ENCODE assay signal across 16 cellular contexts in the genomic region with DNA sequence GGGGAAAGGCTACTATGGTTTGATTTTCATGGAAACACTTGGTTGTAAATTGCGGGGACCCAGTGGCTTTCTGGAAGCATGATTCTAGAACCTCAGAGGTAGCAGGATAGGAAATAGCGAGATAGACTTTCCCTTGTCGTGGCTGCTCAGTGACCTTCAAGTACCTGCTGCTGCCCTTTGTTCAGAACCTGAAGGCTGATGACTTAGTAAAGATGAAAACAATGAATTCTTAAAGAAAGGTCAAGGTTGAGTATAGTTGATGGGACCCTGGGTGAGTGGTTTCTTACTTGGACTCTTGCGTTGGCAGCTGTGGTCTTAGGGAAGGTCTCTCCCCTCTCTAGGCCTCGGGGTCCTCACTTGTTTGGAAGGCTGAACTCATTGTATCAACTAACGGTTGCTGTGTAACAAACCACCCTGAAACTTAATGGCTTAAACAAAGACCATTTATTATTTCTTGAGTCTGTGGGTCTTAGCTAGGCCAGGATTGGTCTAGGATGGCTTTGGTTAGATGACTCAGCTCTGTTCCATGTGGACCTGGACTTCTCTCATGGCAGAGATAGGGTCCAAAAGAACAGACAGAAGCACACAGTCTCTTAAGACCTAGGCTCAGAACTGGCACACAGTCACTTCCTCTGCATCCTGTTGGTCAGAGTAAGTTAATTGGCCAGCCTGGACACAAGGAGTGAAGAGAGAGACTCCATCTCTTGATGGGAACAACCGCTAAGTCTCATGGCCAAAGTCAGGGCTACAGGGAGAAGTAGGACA.
DNase-seq lines count a peak whose midpoint lies in the region; ATAC-seq and TF ChIP-seq lines count a peak whose summit lies in the region.
"Had no signal": no experiment of that assay in that cellular context is flagged by ENCODE, and none has a peak within 500 bp of the region (broad histone marks: within the 10 kb centered on the region; RNA-seq: fewer than 3 reads in every experiment).

No MANE protein-coding gene starts in this region.

- peaks cover 72% of the 10 kb centered on the region for H3K4me1 Mint-ChIP-seq in activated naive CD4-positive, alpha-beta T cell treated with anti-CD3 and anti-CD28 coated beads for 36 hours (ENCODE audit: low read depth)
- peaks cover 46% of the 10 kb centered on the region for H3K4me1 Mint-ChIP-seq in activated naive CD4-positive, alpha-beta T cell treated with anti-CD3 and anti-CD28 coated beads, Interleukin-2, amount 10 ng/mL, durations not matched to agents 7 days and 5 days
- H3K4me1 Mint-ChIP-seq in WTC11 = peaks cover 57% of the 10 kb centered on the region
- peaks cover 24% of the 10 kb centered on the region for H3K4me1 Mint-ChIP-seq in activated T-helper 1 cell treated with anti-CD3 and anti-CD28 coated beads, Interleukin-12 subunit alpha, Interleukin-12 subunit beta, Interleukin-2, Interleukin-4 antibody, amounts not matched to agents 30 ng/mL and 10 ng/mL and 1 ng/mL, durations not matched to agents 14 hours and 24 hours and 36 hours (ENCODE audit: low read depth)

- peak overlapping the region; percentile 66 for H3K27ac Mint-ChIP-seq in activated naive CD4-positive, alpha-beta T cell treated with anti-CD3 and anti-CD28 coated beads for 36 hours
- no peak overlapping the region for H3K27ac Mint-ChIP-seq in activated naive CD4-positive, alpha-beta T cell treated with anti-CD3 and anti-CD28 coated beads, Interleukin-2, amount 10 ng/mL, durations not matched to agents 7 days and 5 days
- H3K27ac Mint-ChIP-seq in WTC11 = peak overlapping the region; percentile 35; the same call in 1 of the 2 replicates
- no peak overlapping the region for H3K27ac Mint-ChIP-seq in activated T-helper 1 cell treated with anti-CD3 and anti-CD28 coated beads, Interleukin-12 subunit alpha, Interleukin-12 subunit beta, Interleukin-2, Interleukin-4 antibody, amounts not matched to agents 30 ng/mL and 10 ng/mL and 1 ng/mL, durations not matched to agents 14 hours and 24 hours and 36 hours

- no peak overlapping the region for H3K4me3 ChIP-seq in fibroblast of mammary gland (ENCODE audit: control insufficient read depth, low read depth, low read length)
- H3K4me3 ChIP-seq: coronary artery, left lung, mucosa of descending colon had no signal

- H3K27me3 Mint-ChIP-seq in activated naive CD4-positive, alpha-beta T cell treated with anti-CD3 and anti-CD28 coated beads for 36 hours (ENCODE audit: low read depth) = no peaks in the 10 kb centered on the region
- peaks cover 3% of the 10 kb centered on the region for H3K27me3 Mint-ChIP-seq in activated naive CD4-positive, alpha-beta T cell treated with anti-CD3 and anti-CD28 coated beads, Interleukin-2, amount 10 ng/mL, durations not matched to agents 7 days and 5 days
- H3K27me3 Mint-ChIP-seq in WTC11 (ENCODE audit: low read depth) = no peaks in the 10 kb centered on the region; the same call in 1 of the 2 replicates
- H3K27me3 Mint-ChIP-seq in activated T-helper 1 cell treated with anti-CD3 and anti-CD28 coated beads, Interleukin-12 subunit alpha, Interleukin-12 subunit beta, Interleukin-2, Interleukin-4 antibody, amounts not matched to agents 30 ng/mL and 10 ng/mL and 1 ng/mL, durations not matched to agents 14 hours and 24 hours and 36 hours (ENCODE audit: insufficient read depth) = peaks cover 40% of the 10 kb centered on the region

- intact Hi-C loops in activated naive CD4-positive, alpha-beta T cell treated with anti-CD3 and anti-CD28 coated beads for 36 hours (cut with micrococcal nuclease) = loop anchor here (5.0 kb wide), 1 partner anchor 87 kb away; no protein-coding TSS in a partner anchor
- intact Hi-C loops in activated T-helper 1 cell treated with anti-CD3 and anti-CD28 coated beads, Interleukin-12 subunit alpha, Interleukin-12 subunit beta, Interleukin-2, Interleukin-4 antibody, amounts not matched to agents 30 ng/mL and 10 ng/mL and 1 ng/mL, durations not matched to agents 14 hours and 24 hours and 36 hours (cut with micrococcal nuclease) = no loop called here

- peaks cover 15% of the 10 kb centered on the region for H3K4me1 ChIP-seq in foreskin keratinocyte

- no peaks in the 10 kb centered on the region for H3K36me3 Mint-ChIP-seq in activated naive CD4-positive, alpha-beta T cell treated with anti-CD3 and anti-CD28 coated beads for 36 hours (ENCODE audit: low read depth)
- peaks cover 25% of the 10 kb centered on the region for H3K36me3 Mint-ChIP-seq in activated naive CD4-positive, alpha-beta T cell treated with anti-CD3 and anti-CD28 coated beads, Interleukin-2, amount 10 ng/mL, durations not matched to agents 7 days and 5 days
- H3K36me3 Mint-ChIP-seq in WTC11 = no peaks in the 10 kb centered on the region
- H3K36me3 Mint-ChIP-seq in activated T-helper 1 cell treated with anti-CD3 and anti-CD28 coated beads, Interleukin-12 subunit alpha, Interleukin-12 subunit beta, Interleukin-2, Interleukin-4 antibody, amounts not matched to agents 30 ng/mL and 10 ng/mL and 1 ng/mL, durations not matched to agents 14 hours and 24 hours and 36 hours (ENCODE audit: low read depth) = no peaks in the 10 kb centered on the region

- CTCF ChIA-PET in activated naive CD4-positive, alpha-beta T cell treated with anti-CD3 and anti-CD28 coated beads for 36 hours (lab: Charles Lee) = interaction anchor here (1.2 kb wide), 1 partner anchor 10 kb away, joined by 3 read pairs; no protein-coding TSS in a partner anchor
- CTCF ChIA-PET in activated naive CD4-positive, alpha-beta T cell treated with anti-CD3 and anti-CD28 coated beads, Interleukin-2, amount 10 ng/mL, durations not matched to agents 7 days and 5 days (lab: Charles Lee) = interaction anchor here (1.2 kb wide), 1 partner anchor 14 kb away, joined by 3 read pairs; no protein-coding TSS in a partner anchor
- CTCF ChIA-PET in WTC11 (lab: Charles Lee) = interaction anchor here (1.4 to 1.5 kb wide), 2 partner anchors 14 to 88 kb away, joined by 3 to 4 read pairs; no protein-coding TSS in a partner anchor

- no peak for TF ChIP-seq CTCF in WTC11 (IDR thresholded peaks at IDR 0.05)
- no peak for TF ChIP-seq CTCF in fibroblast of mammary gland (conservative IDR thresholded peaks at IDR 0.05; ENCODE audit: control insufficient read depth, insufficient read depth, low read depth, low read length)
- TF ChIP-seq CTCF in foreskin keratinocyte (conservative IDR thresholded peaks at IDR 0.05) = no peak

- ATAC-seq in WTC11 = no peak
- peak; percentile 83 for ATAC-seq in stimulated activated naive CD8-positive, alpha-beta T cell treated with anti-CD3 and anti-CD28 coated beads, Interleukin-15, Interleukin-2, amounts not matched to agents 100 U/mL and 50 U/mL, for 24 hours
- ATAC-seq in foreskin keratinocyte = no peak
- no peak for ATAC-seq in GM18520 (IDR thresholded peaks at IDR 0.05; ENCODE audit: unreplicated experiment)

- no peak for DNase-seq in activated naive CD4-positive, alpha-beta T cell treated with anti-CD3 and anti-CD28 coated beads for 36 hours
- no peak for DNase-seq in activated naive CD4-positive, alpha-beta T cell treated with anti-CD3 and anti-CD28 coated beads, Interleukin-2, amount 10 ng/mL, durations not matched to agents 7 days and 5 days
- no peak for DNase-seq in WTC11 (ENCODE audit: low spot score)
- peak; percentile 44 for DNase-seq in fibroblast of mammary gland (ENCODE audit: low read depth)
- peak; percentile 35 for DNase-seq in stimulated activated naive CD8-positive, alpha-beta T cell treated with anti-CD3 and anti-CD28 coated beads, Interleukin-15, Interleukin-2, amounts not matched to agents 100 U/mL and 50 U/mL, for 24 hours
- DNase-seq in foreskin keratinocyte = no peak
- DNase-seq in activated T-helper 1 cell treated with anti-CD3 and anti-CD28 coated beads, Interleukin-12 subunit alpha, Interleukin-12 subunit beta, Interleukin-2, Interleukin-4 antibody, amounts not matched to agents 30 ng/mL and 10 ng/mL and 1 ng/mL, durations not matched to agents 14 hours and 24 hours and 36 hours (ENCODE audit: low spot score) = no peak
- DNase-seq: H9, NCI-H187 treated with DMSO at 0.1 percent for 48 hours, NCI-H345 had no signal

- H3K27me3 ChIP-seq in foreskin keratinocyte = no peaks in the 10 kb centered on the region
- H3K27me3 ChIP-seq: left lung, neutrophil had no signal

- peaks cover 2% of the 10 kb centered on the region for H3K9me3 Mint-ChIP-seq in activated naive CD4-positive, alpha-beta T cell treated with anti-CD3 and anti-CD28 coated beads for 36 hours
- no peaks in the 10 kb centered on the region for H3K9me3 Mint-ChIP-seq in activated naive CD4-positive, alpha-beta T cell treated with anti-CD3 and anti-CD28 coated beads, Interleukin-2, amount 10 ng/mL, durations not matched to agents 7 days and 5 days
- H3K9me3 Mint-ChIP-seq in WTC11 = peaks cover 4% of the 10 kb centered on the region
- no peaks in the 10 kb centered on the region for H3K9me3 Mint-ChIP-seq in activated T-helper 1 cell treated with anti-CD3 and anti-CD28 coated beads, Interleukin-12 subunit alpha, Interleukin-12 subunit beta, Interleukin-2, Interleukin-4 antibody, amounts not matched to agents 30 ng/mL and 10 ng/mL and 1 ng/mL, durations not matched to agents 14 hours and 24 hours and 36 hours
- H3K9me3 Mint-ChIP-seq: H9 had no signal

- H3K27ac ChIP-seq in foreskin keratinocyte = no peak overlapping the region
- H3K27ac ChIP-seq: coronary artery, neutrophil, RWPE1 had no signal

- H3K4me3 Mint-ChIP-seq in activated naive CD4-positive, alpha-beta T cell treated with anti-CD3 and anti-CD28 coated beads for 36 hours = no peak overlapping the region
- no peak overlapping the region for H3K4me3 Mint-ChIP-seq in activated naive CD4-positive, alpha-beta T cell treated with anti-CD3 and anti-CD28 coated beads, Interleukin-2, amount 10 ng/mL, durations not matched to agents 7 days and 5 days
- no peak overlapping the region for H3K4me3 Mint-ChIP-seq in WTC11
- no peak overlapping the region for H3K4me3 Mint-ChIP-seq in activated T-helper 1 cell treated with anti-CD3 and anti-CD28 coated beads, Interleukin-12 subunit alpha, Interleukin-12 subunit beta, Interleukin-2, Interleukin-4 antibody, amounts not matched to agents 30 ng/mL and 10 ng/mL and 1 ng/mL, durations not matched to agents 14 hours and 24 hours and 36 hours

- POLR2A ChIA-PET in WTC11 (lab: Charles Lee) = no interaction called here

TF ChIP-seq in WTC11, 78 proteins besides CTCF, POLR2A, EP300 and RAD21:
- no peak for TF ChIP-seq FOXP1 (CRISPR knock-in tag; IDR thresholded peaks at IDR 0.05; ENCODE audit: borderline replicate concordance)
- TF ChIP-seq TP53 (CRISPR knock-in tag; IDR thresholded peaks at IDR 0.05) = no peak
- TF ChIP-seq TEAD4 (CRISPR knock-in tag; IDR thresholded peaks at IDR 0.05) = no peak
- TF ChIP-seq KAT7 (CRISPR knock-in tag; IDR thresholded peaks at IDR 0.05; ENCODE audit: borderline replicate concordance) = no peak
- TF ChIP-seq ZNF396 (CRISPR knock-in tag; IDR thresholded peaks at IDR 0.05; ENCODE audit: borderline replicate concordance) = no peak
- no peak for TF ChIP-seq ZNF263 (CRISPR knock-in tag; IDR thresholded peaks at IDR 0.05; ENCODE audit: low read depth)

Comparison
In these comparisons a context has a peak if more than half of its experiments do, and no peak if none do; other contexts are left out.
1. H3K27ac Mint-ChIP-seq: peak in activated naive CD4-positive, alpha-beta T cell treated with anti-CD3 and anti-CD28 coated beads for 36 hours (single experiment) and WTC11 (single experiment); none in activated naive CD4-positive, alpha-beta T cell treated with anti-CD3 and anti-CD28 coated beads, Interleukin-2, amount 10 ng/mL, durations not matched to agents 7 days and 5 days (single experiment) and activated T-helper 1 cell treated with anti-CD3 and anti-CD28 coated beads, Interleukin-12 subunit alpha, Interleukin-12 subunit beta, Interleukin-2, Interleukin-4 antibody, amounts not matched to agents 30 ng/mL and 10 ng/mL and 1 ng/mL, durations not matched to agents 14 hours and 24 hours and 36 hours (single experiment).
2. DNase-seq: peak in fibroblast of mammary gland (single experiment) and stimulated activated naive CD8-positive, alpha-beta T cell treated with anti-CD3 and anti-CD28 coated beads, Interleukin-15, Interleukin-2, amounts not matched to agents 100 U/mL and 50 U/mL, for 24 hours (single experiment); none in activated naive CD4-positive, alpha-beta T cell treated with anti-CD3 and anti-CD28 coated beads for 36 hours (single experiment), activated naive CD4-positive, alpha-beta T cell treated with anti-CD3 and anti-CD28 coated beads, Interleukin-2, amount 10 ng/mL, durations not matched to agents 7 days and 5 days (single experiment), WTC11 (single experiment), foreskin keratinocyte (0 of 2) and activated T-helper 1 cell treated with anti-CD3 and anti-CD28 coated beads, Interleukin-12 subunit alpha, Interleukin-12 subunit beta, Interleukin-2, Interleukin-4 antibody, amounts not matched to agents 30 ng/mL and 10 ng/mL and 1 ng/mL, durations not matched to agents 14 hours and 24 hours and 36 hours (single experiment).